Comparison of ENCODE assay signal across 32 cellular contexts in the genomic region with DNA sequence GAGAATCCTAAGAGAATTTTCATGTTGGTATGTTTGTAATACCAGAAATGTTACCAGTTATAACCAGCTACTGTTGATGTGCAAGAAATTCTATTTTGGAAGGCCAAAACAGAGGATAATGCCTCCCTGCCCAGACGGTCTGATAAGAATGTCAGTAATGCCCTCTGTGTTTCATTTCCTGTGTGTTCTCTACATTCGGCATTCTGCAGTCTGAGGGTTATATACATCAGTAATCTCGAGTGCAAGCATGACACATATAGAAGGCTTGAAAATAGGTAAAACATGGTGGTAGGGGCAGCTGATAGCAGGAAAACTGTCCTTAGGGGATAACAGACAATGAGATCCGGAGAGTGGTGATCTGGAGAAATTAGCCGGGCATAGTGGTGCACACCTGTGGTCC.
"Had no signal": no experiment of that assay in that cellular context is flagged by ENCODE, and none has a peak within 500 bp of the region (broad histone marks: within the 10 kb centered on the region; RNA-seq: fewer than 3 reads in every experiment).

No MANE protein-coding gene starts in this region.

- H3K27ac Mint-ChIP-seq: activated CD4-positive, alpha-beta T cell treated with anti-CD3 and anti-CD28 coated beads, Interleukin-2, amount 10 ng/mL, durations not matched to agents 7 days and 5 days; activated CD8-positive, alpha-beta T cell treated with anti-CD3 and anti-CD28 coated beads for 36 hours; activated T-helper 17 cell treated with anti-CD3 and anti-CD28 coated beads, Interleukin-2, amount 50 U/mL, for 72 hours; effector memory CD8-positive, alpha-beta T cell; mesothelial cell of epicardium; naive thymus-derived CD4-positive, alpha-beta T cell; progenitor cell of endocrine pancreas; T-helper 1 cell treated with Interleukin-12 subunit alpha and Interleukin-12 subunit beta and Interleukin-4 antibody, amounts not matched to agents 30 μg/mL and 1 μg/mL, for 36 hours; WTC11 had no signal

- H3K9me3 ChIP-seq: colonic mucosa, gastroesophageal sphincter, ovary, sigmoid colon, upper lobe of left lung, vagina had no signal

- H3K27me3 ChIP-seq: colonic mucosa, dorsolateral prefrontal cortex, gastroesophageal sphincter, hepatocyte, ovary, sigmoid colon, upper lobe of left lung, vagina had no signal

- H3K4me3 Mint-ChIP-seq: activated CD4-positive, alpha-beta T cell treated with anti-CD3 and anti-CD28 coated beads, Interleukin-2, amount 10 ng/mL, durations not matched to agents 7 days and 5 days; activated CD8-positive, alpha-beta T cell treated with anti-CD3 and anti-CD28 coated beads for 36 hours; activated T-cell treated with anti-CD3 and anti-CD28 coated beads, Interleukin-2, amount 50 U/mL, for 4 hours; activated T-helper 17 cell treated with anti-CD3 and anti-CD28 coated beads, Interleukin-2, amount 50 U/mL, for 72 hours; central memory CD8-positive, alpha-beta T cell; effector memory CD8-positive, alpha-beta T cell; mesothelial cell of epicardium; naive thymus-derived CD4-positive, alpha-beta T cell; T-helper 1 cell treated with Interleukin-12 subunit alpha and Interleukin-12 subunit beta and Interleukin-4 antibody, amounts not matched to agents 30 μg/mL and 1 μg/mL, for 36 hours; WTC11 had no signal

- H3K4me3 ChIP-seq: colonic mucosa, dorsolateral prefrontal cortex, gastroesophageal sphincter, hepatocyte, ovary, sigmoid colon, smooth muscle cell, upper lobe of left lung, vagina had no signal

- DNase-seq: activated CD4-positive, alpha-beta T cell treated with anti-CD3 and anti-CD28 coated beads for 1 hour; activated CD4-positive, alpha-beta T cell treated with anti-CD3 and anti-CD28 coated beads, Interleukin-2, amount 10 ng/mL, durations not matched to agents 7 days and 5 days; activated CD8-positive, alpha-beta T cell treated with anti-CD3 and anti-CD28 coated beads for 36 hours; activated gamma-delta T cell treated with Interleukin-2 at 50 U/mL for 16 hours; activated naive CD4-positive, alpha-beta T cell treated with anti-CD3 and anti-CD28 coated beads, Interleukin-2, amount 50 U/mL, for 16 hours; activated T-cell treated with anti-CD3 and anti-CD28 coated beads, Interleukin-2, amount 50 U/mL, for 4 hours; amniotic stem cell; colonic mucosa; dorsolateral prefrontal cortex; effector memory CD8-positive, alpha-beta T cell; left colon; naive thymus-derived CD4-positive, alpha-beta T cell; ovary; sigmoid colon; stimulated activated CD4-positive, alpha-beta T cell treated with anti-CD3 and anti-CD28 coated beads, Interleukin-15, amount 100 ng/mL, for 24 hours; stimulated activated CD4-positive, alpha-beta T cell treated with anti-CD3 and anti-CD28 coated beads, Interleukin-2, amount 100 ng/mL, for 24 hours; stimulated activated naive CD4-positive, alpha-beta T cell treated with Interleukin-2 at 50 U/mL for 16 hours; T-helper 9 cell; upper lobe of left lung had no signal

- H3K27ac ChIP-seq: colonic mucosa, gastroesophageal sphincter, hepatocyte, ovary, sigmoid colon, upper lobe of left lung, vagina had no signal

- H3K27me3 Mint-ChIP-seq: activated CD4-positive, alpha-beta T cell treated with anti-CD3 and anti-CD28 coated beads, Interleukin-2, amount 10 ng/mL, durations not matched to agents 7 days and 5 days; activated CD8-positive, alpha-beta T cell treated with anti-CD3 and anti-CD28 coated beads for 36 hours; activated T-helper 17 cell treated with anti-CD3 and anti-CD28 coated beads, Interleukin-2, amount 50 U/mL, for 72 hours; central memory CD8-positive, alpha-beta T cell; effector memory CD8-positive, alpha-beta T cell; naive thymus-derived CD4-positive, alpha-beta T cell; progenitor cell of endocrine pancreas had no signal

- H3K9me3 Mint-ChIP-seq: activated CD4-positive, alpha-beta T cell treated with anti-CD3 and anti-CD28 coated beads, Interleukin-2, amount 10 ng/mL, durations not matched to agents 7 days and 5 days; activated CD8-positive, alpha-beta T cell treated with anti-CD3 and anti-CD28 coated beads for 36 hours; activated T-cell treated with anti-CD3 and anti-CD28 coated beads, Interleukin-2, amount 50 U/mL, for 4 hours; activated T-helper 17 cell treated with anti-CD3 and anti-CD28 coated beads, Interleukin-2, amount 50 U/mL, for 72 hours; central memory CD8-positive, alpha-beta T cell; effector memory CD8-positive, alpha-beta T cell; mesothelial cell of epicardium; naive thymus-derived CD4-positive, alpha-beta T cell; T-helper 1 cell treated with Interleukin-12 subunit alpha and Interleukin-12 subunit beta and Interleukin-4 antibody, amounts not matched to agents 30 μg/mL and 1 μg/mL, for 36 hours; WTC11 had no signal

- FAIRE-seq: endothelial cell of umbilical vein, keratinocyte, TTC549 had no signal

- H3K36me3 ChIP-seq: colonic mucosa, gastroesophageal sphincter, ovary, sigmoid colon, upper lobe of left lung, vagina had no signal

- H3K36me3 Mint-ChIP-seq: mesothelial cell of epicardium, WTC11 had no signal

- ATAC-seq: activated CD8-positive, alpha-beta T cell treated with anti-CD3 and anti-CD28 coated beads for 36 hours; activated T-cell treated with anti-CD3 and anti-CD28 coated beads, Interleukin-2, amount 50 U/mL, for 4 hours; activated T-helper 17 cell treated with anti-CD3 and anti-CD28 coated beads, Interleukin-2, amount 50 U/mL, for 72 hours; effector memory CD8-positive, alpha-beta T cell; gastroesophageal sphincter; left colon; naive thymus-derived CD4-positive, alpha-beta T cell; WTC11 had no signal
